Comparison of ENCODE assay signal across 12 cellular contexts in the genomic region with DNA sequence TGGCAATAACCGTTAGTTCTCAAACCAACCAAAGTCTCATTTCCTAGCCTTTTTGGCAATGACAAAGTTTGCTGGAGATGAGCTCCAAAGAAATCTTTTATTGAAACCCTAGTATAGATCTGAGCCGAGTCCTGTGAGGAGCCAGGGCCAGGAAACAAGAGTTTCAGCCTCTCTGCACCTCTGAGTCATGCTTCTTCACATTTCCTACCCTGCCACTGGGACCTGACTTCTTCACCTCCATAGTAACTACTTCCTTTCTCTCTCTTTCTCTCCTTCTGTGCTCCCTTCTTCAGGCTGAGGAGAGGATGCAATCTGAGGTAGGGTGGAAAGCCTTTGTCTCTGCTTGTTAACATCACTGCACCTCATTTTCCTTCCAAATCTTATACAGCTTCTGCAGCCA. TPM values are rescaled to one million over a fixed set of nuclear protein-coding genes. Genes with fewer than 3 reads are reported as not detected.
DNase-seq lines count a peak whose midpoint lies in the region; ATAC-seq, FAIRE-seq and TF ChIP-seq lines count a peak whose summit lies in the region.
"Had no signal": no experiment of that assay in that cellular context is flagged by ENCODE, and none has a peak within 500 bp of the region (broad histone marks: within the 10 kb centered on the region; RNA-seq: fewer than 3 reads in every experiment).

No MANE protein-coding gene starts in this region.

- no peaks in the 10 kb centered on the region for H3K9me2 ChIP-seq in PC-3 (replicated peaks; ENCODE audit: low read length)

- DNase-seq in PC-3 (peak; percentile 27), endothelial cell of umbilical vein (ENCODE audit: low read depth, low spot score) (peak; percentile 83), GOT3 (lab: John Stamatoyannopoulos, UW) (no peak)
- DNase-seq in stimulated activated CD8-positive, alpha-beta memory T cell treated with anti-CD3 and anti-CD28 coated beads, Interleukin-4, amount 100 ng/mL, for 48 hours, result no peak
- DNase-seq: activated CD4-positive, alpha-beta T cell treated with anti-CD3 and anti-CD28 coated beads, Interleukin-2, amount 50 U/mL, for 48 hours; naive B cell; NCI-H2029 treated with DMSO at 0.1 percent for 48 hours; SHP77 treated with DMSO at 0.1 percent for 48 hours had no signal

- H3K36me3 ChIP-seq in PC-3 (ENCODE audit: low read depth, low read length) (no peaks in the 10 kb centered on the region; the same call in 1 of the 2 replicates), endothelial cell of umbilical vein (ENCODE audit: control insufficient read depth in 2 of 2, extremely low read depth in 1 of 2, insufficient read depth in 2 of 2, low read length in 2 of 2) (peaks cover 22 to 39% of the 10 kb centered on the region in 2 experiments), mucosa of rectum (ENCODE audit: control insufficient read depth in 2 of 2, insufficient read depth in 2 of 2, low read length in 2 of 2) (peaks cover 31 to 38% of the 10 kb centered on the region in 2 donors), urinary bladder (ENCODE audit: insufficient read depth) (no peaks in the 10 kb centered on the region)

- no peaks in the 10 kb centered on the region for H3F3A ChIP-seq in PC-3 (ENCODE audit: low read length, unreplicated experiment)

- no peaks in the 10 kb centered on the region for H3K9me1 ChIP-seq in endothelial cell of umbilical vein (replicated peaks; ENCODE audit: control insufficient read depth, extremely low read depth, insufficient read depth, low read length)

- no peaks in the 10 kb centered on the region for H4K20me1 ChIP-seq in PC-3 (ENCODE audit: low read length)
- H4K20me1 ChIP-seq in endothelial cell of umbilical vein (replicated peaks; ENCODE audit: control insufficient read depth, extremely low read depth, insufficient read depth, low read length), result no peaks in the 10 kb centered on the region

- TF ChIP-seq CTCF in PC-3 (conservative IDR thresholded peaks at IDR 0.05; ENCODE audit: low read depth, low read length) (no peak), endothelial cell of umbilical vein (IDR thresholded peaks at IDR 0.05; ENCODE audit: extremely low read depth in 1 of 2, insufficient read depth in 1 of 2, low read depth in 1 of 2, low read length in 2 of 2) (no peak)

- no peak overlapping the region for H2AFZ ChIP-seq in PC-3 (ENCODE audit: low read length)
- no peak overlapping the region for H2AFZ ChIP-seq in endothelial cell of umbilical vein (ENCODE audit: low read depth, low read length)

- WGBS in urinary bladder, result 39% methylated on average over 2 of the region's 2 CpGs

- intact Hi-C loops in PC-3 (cut with micrococcal nuclease) (no loop called here), endothelial cell of umbilical vein (cut with micrococcal nuclease) (loop anchor here (1.0 to 5.0 kb wide), 3 partner anchors 17 to 153 kb away; no protein-coding TSS in a partner anchor)

- no peaks in the 10 kb centered on the region for H3K79me2 ChIP-seq in PC-3 (ENCODE audit: low read length)
- peaks cover 3% of the 10 kb centered on the region for H3K79me2 ChIP-seq in endothelial cell of umbilical vein (ENCODE audit: control insufficient read depth, insufficient read depth, low read length)

- peak; percentile 73 for ATAC-seq in PC-3
- no peak for ATAC-seq in GM18867 (IDR thresholded peaks at IDR 0.05; ENCODE audit: unreplicated experiment)

- CTCF ChIA-PET in PC-3 (lab: Charles Lee), result interaction anchor here (1.5 kb wide), 1 partner anchor 81 kb away, joined by 8 read pairs; no protein-coding TSS in a partner anchor
- CTCF ChIA-PET in endothelial cell of umbilical vein (lab: Charles Lee), result interaction anchor here (0.9 to 20.2 kb wide), 12 partner anchors 10 to 260 kb away, joined by 3 to 970 read pairs (median 7); no protein-coding TSS in a partner anchor

- H3K9ac ChIP-seq in PC-3 (ENCODE audit: low read length), result no peak overlapping the region
- peak overlapping the region; percentile 10 for H3K9ac ChIP-seq in endothelial cell of umbilical vein (replicated peaks; ENCODE audit: extremely low read depth, insufficient read depth, low read length)
- no peak overlapping the region for H3K9ac ChIP-seq in mucosa of rectum (ENCODE audit: low read depth in 1 of 2, low read length in 2 of 2)

- POLR2A ChIA-PET in PC-3 (lab: Charles Lee; ENCODE audit: unreplicated experiment), result no interaction called here
- POLR2A ChIA-PET in endothelial cell of umbilical vein (lab: Charles Lee), result interaction anchor here (1.2 to 1.9 kb wide), 3 partner anchors 17 to 77 kb away, joined by 4 to 5 read pairs (median 5); no protein-coding TSS in a partner anchor

- H3K4me3 ChIP-seq in PC-3 (ENCODE audit: low read length) (no peak overlapping the region), endothelial cell of umbilical vein (replicated peaks in 1 of 3; ENCODE audit: insufficient read depth in 1 of 3, low read depth in 1 of 3, low read length in 3 of 3) (no peak overlapping the region), mucosa of rectum (ENCODE audit: low read length in 2 of 2) (no peak overlapping the region), urinary bladder (ENCODE audit: low read depth, low read length) (no peak overlapping the region)

- dilution Hi-C loops in endothelial cell of umbilical vein (cut with MboI; ENCODE audit: extremely low pct_ligation_motif_present, low sequenced_read_pairs), result no loop called here

- H3K4me1 ChIP-seq in PC-3 (ENCODE audit: insufficient read depth, low read length), result peaks cover 12% of the 10 kb centered on the region
- H3K4me1 ChIP-seq in endothelial cell of umbilical vein (ENCODE audit: control insufficient read depth, extremely low read depth, insufficient read depth, low read length), result peaks cover 51% of the 10 kb centered on the region
- H3K4me1 ChIP-seq in mucosa of rectum (ENCODE audit: control insufficient read depth in 2 of 2, insufficient read depth in 2 of 2, low read length in 2 of 2), result peaks cover 0 to 22% of the 10 kb centered on the region in 2 donors
- H3K4me1 ChIP-seq in urinary bladder (ENCODE audit: insufficient read depth), result no peaks in the 10 kb centered on the region

- no peaks in the 10 kb centered on the region for H3K9me3 ChIP-seq in PC-3 (ENCODE audit: low read length)
- no peaks in the 10 kb centered on the region for H3K9me3 ChIP-seq in endothelial cell of umbilical vein (replicated peaks; ENCODE audit: control insufficient read depth, insufficient read depth, low read length)
- H3K9me3 ChIP-seq in mucosa of rectum (ENCODE audit: control insufficient read depth in 2 of 2, low read length in 2 of 2), result no peaks in the 10 kb centered on the region

- peak; percentile 62 for TF ChIP-seq POLR2A in endothelial cell of umbilical vein (IDR thresholded peaks at IDR 0.05; ENCODE audit: low read depth, low read length)

- no peak overlapping the region for H3K27ac ChIP-seq in PC-3 (ENCODE audit: low read length)
- H3K27ac ChIP-seq in endothelial cell of umbilical vein (ENCODE audit: insufficient read depth, low read depth, low read length), result peak overlapping the region; percentile 76
- peak overlapping the region; percentile 38 to 76 for H3K27ac ChIP-seq in mucosa of rectum (ENCODE audit: low read depth in 2 of 2, low read length in 2 of 2)
- peak overlapping the region; percentile 75 for H3K27ac ChIP-seq in urinary bladder (ENCODE audit: low read depth)

- peak; percentile 99 for FAIRE-seq in endothelial cell of umbilical vein (lab: Jason Lieb, UNC)
- FAIRE-seq: G401.6 had no signal

- H3K4me2 ChIP-seq in PC-3 (ENCODE audit: low read length) (no peak overlapping the region), endothelial cell of umbilical vein (ENCODE audit: insufficient read depth, low read length) (peak overlapping the region; percentile 53)

- no peaks in the 10 kb centered on the region for H3K27me3 ChIP-seq in PC-3 (ENCODE audit: low read length)
- no peaks in the 10 kb centered on the region for H3K27me3 ChIP-seq in endothelial cell of umbilical vein (ENCODE audit: control insufficient read depth in 2 of 2, insufficient read depth in 2 of 2, low read length in 2 of 2)
- H3K27me3 ChIP-seq in mucosa of rectum (ENCODE audit: control insufficient read depth in 2 of 2, insufficient read depth in 2 of 2, low read length in 2 of 2), result no peaks in the 10 kb centered on the region

- BruUV-seq in PC-3 (replicated peaks; lab: Mats Ljungman, UMichigan) (no TSS peak), endothelial cell of umbilical vein (replicated peaks; lab: Mats Ljungman, UMichigan) (no TSS peak)

TF ChIP-seq in endothelial cell of umbilical vein, 7 proteins besides CTCF, POLR2A, EP300 and RAD21:
- TF ChIP-seq FOS (IDR thresholded peaks at IDR 0.05; ENCODE audit: borderline replicate concordance, insufficient read depth, low read length) (peak; percentile 90), EZH2 (IDR thresholded peaks at IDR 0.05; ENCODE audit: borderline replicate concordance, low read depth, low read length, severe bottlenecking) (no peak), POLR2AphosphoS5 (IDR thresholded peaks at IDR 0.05; ENCODE audit: insufficient read depth, low read depth, low read length) (peak; percentile 58), MYC (IDR thresholded peaks at IDR 0.05; ENCODE audit: low read depth, low read length) (no peak), JUN (IDR thresholded peaks at IDR 0.05; ENCODE audit: borderline replicate concordance, insufficient read depth, insufficient read length, low read depth) (peak; percentile 55), GATA2 (IDR thresholded peaks at IDR 0.05; ENCODE audit: insufficient read depth, insufficient read length, low read depth, low read length) (peak; percentile 57)
- TF ChIP-seq, protein P1, sequence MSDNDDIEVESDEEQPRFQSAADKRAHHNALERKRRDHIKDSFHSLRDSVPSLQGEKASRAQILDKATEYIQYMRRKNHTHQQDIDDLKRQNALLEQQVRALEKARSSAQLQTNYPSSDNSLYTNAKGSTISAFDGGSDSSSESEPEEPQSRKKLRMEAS (IDR thresholded peaks at IDR 0.05; ENCODE audit: insufficient read depth, insufficient read length), result no peak

RNA-seq across cellular contexts. Expression of a gene that starts 38.7 kb away (rescaled TPM):
- total RNA-seq in PC-3 (2014; rRNA removed) (21.6 and 23.6 TPM in 2 replicates), endothelial cell of umbilical vein (104 and 114 TPM in 2 replicates), urinary bladder (31.3 TPM)
- polyA plus RNA-seq in endothelial cell of umbilical vein (53.4 and 74.6 TPM in 2 replicates), urinary bladder (19.6 TPM)
- polyA plus RNA-seq in endothelial cell of umbilical vein (2011; cell fraction: cytosol; rRNA removed), result 45.5 and 50.1 TPM in 2 replicates
- 107 and 131 TPM in 2 replicates for polyA plus RNA-seq in endothelial cell of umbilical vein (2011; cell fraction: nucleus; rRNA removed)
- 44.5 and 54.7 TPM in 2 replicates for polyA plus RNA-seq in endothelial cell of umbilical vein (2012)
- polyA minus RNA-seq in endothelial cell of umbilical vein, result 110 and 137 TPM in 2 replicates
- 61.2 TPM for polyA minus RNA-seq in endothelial cell of umbilical vein (2011; cell fraction: cytosol; rRNA and poly(A)+ RNA removed)
- 56.8 and 85.5 TPM in 2 replicates for polyA minus RNA-seq in endothelial cell of umbilical vein (2011; cell fraction: nucleus; rRNA and poly(A)+ RNA removed)

Comparison
In these comparisons a context has a peak if more than half of its experiments do, and no peak if none do; other contexts are left out.
1. DNase-seq: peak in PC-3 (single experiment) and endothelial cell of umbilical vein (single experiment); none in GOT3 (single experiment) and stimulated activated CD8-positive, alpha-beta memory T cell treated with anti-CD3 and anti-CD28 coated beads, Interleukin-4, amount 100 ng/mL, for 48 hours (single experiment).